In the genomic region with DNA sequence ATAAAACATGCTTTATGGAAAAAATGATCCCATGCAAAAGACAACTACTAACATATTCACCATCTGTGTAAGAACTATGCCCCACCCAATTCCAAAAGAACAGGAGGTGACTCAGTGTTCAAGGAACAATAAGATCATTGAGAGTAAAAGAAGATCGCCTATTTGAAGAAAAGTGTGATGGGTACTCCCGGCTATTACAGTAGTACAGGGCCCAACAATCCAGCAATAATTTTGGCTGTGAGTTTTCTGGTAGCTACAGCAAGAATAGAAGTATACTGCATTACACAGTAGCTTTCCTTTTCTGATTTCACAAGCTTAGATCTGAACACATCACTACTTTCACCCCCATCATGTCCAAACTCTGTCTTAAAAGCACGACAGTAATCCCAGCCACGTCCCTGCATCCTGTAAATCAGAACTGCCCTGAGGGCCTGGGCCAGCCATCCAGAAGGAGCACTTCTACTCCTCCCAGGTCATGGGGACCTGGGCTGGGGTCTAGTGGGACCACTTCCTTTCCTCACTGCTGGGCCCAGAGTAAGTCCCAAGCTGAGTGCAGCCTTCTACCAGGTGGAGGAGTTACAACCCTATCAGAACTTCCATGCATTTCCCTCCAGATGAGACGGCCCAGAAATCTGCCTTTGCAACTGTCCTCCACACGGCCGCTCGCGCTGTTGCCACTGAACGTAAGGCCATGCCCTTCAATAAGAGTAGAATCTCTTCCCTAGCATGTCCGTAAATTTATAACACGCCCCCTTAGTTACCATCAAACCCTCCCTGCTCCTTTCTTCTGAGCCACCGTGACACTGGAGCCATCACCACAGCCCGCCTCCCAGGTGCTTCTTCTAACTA, we compare ENCODE assay signal across 8 cellular contexts. TPM values are rescaled to one million over a fixed set of nuclear protein-coding genes. Genes with fewer than 3 reads are reported as not detected.
A peak's percentile ranks its signal among the peaks of the same experiment; 100 is the strongest.
DNase-seq lines count a peak whose midpoint lies in the region; ATAC-seq lines count a peak whose summit lies in the region.

No MANE protein-coding gene starts in this region.

- peak overlapping the region; percentile 76 for H3K4me3 Mint-ChIP-seq in activated naive CD4-positive, alpha-beta T cell treated with anti-CD3 and anti-CD28 coated beads for 36 hours
- peak overlapping the region; percentile 72 for H3K4me3 Mint-ChIP-seq in activated T-helper 2 cell treated with anti-CD3 and anti-CD28 coated beads, Interferon-gamma antibody, Interleukin-2, Interleukin-4, amounts not matched to agents 10 μg/mL and 5 μg/mL and 100 μg/mL, durations not matched to agents 14 hours and 24 hours and 36 hours (ENCODE audit: low read depth)

- H3K4me1 ChIP-seq in subcutaneous abdominal adipose tissue (ENCODE audit: control insufficient read depth in 5 of 5, insufficient read depth in 5 of 5, low read length in 5 of 5) = peaks cover 12 to 70% (median 56%) of the 10 kb centered on the region in 5 donors

- peak overlapping the region; percentile 97 for H3K27ac Mint-ChIP-seq in activated naive CD4-positive, alpha-beta T cell treated with anti-CD3 and anti-CD28 coated beads for 36 hours
- peak overlapping the region; percentile 97 for H3K27ac Mint-ChIP-seq in activated T-helper 2 cell treated with anti-CD3 and anti-CD28 coated beads, Interferon-gamma antibody, Interleukin-2, Interleukin-4, amounts not matched to agents 10 μg/mL and 5 μg/mL and 100 μg/mL, durations not matched to agents 14 hours and 24 hours and 36 hours

- H3K4me1 Mint-ChIP-seq in activated naive CD4-positive, alpha-beta T cell treated with anti-CD3 and anti-CD28 coated beads for 36 hours (ENCODE audit: low read depth) = peaks cover 80% of the 10 kb centered on the region
- peaks cover 76% of the 10 kb centered on the region for H3K4me1 Mint-ChIP-seq in activated T-helper 2 cell treated with anti-CD3 and anti-CD28 coated beads, Interferon-gamma antibody, Interleukin-2, Interleukin-4, amounts not matched to agents 10 μg/mL and 5 μg/mL and 100 μg/mL, durations not matched to agents 14 hours and 24 hours and 36 hours (ENCODE audit: low read depth)

- H3K9me3 Mint-ChIP-seq in activated naive CD4-positive, alpha-beta T cell treated with anti-CD3 and anti-CD28 coated beads for 36 hours = no peaks in the 10 kb centered on the region
- no peaks in the 10 kb centered on the region for H3K9me3 Mint-ChIP-seq in activated T-helper 2 cell treated with anti-CD3 and anti-CD28 coated beads, Interferon-gamma antibody, Interleukin-2, Interleukin-4, amounts not matched to agents 10 μg/mL and 5 μg/mL and 100 μg/mL, durations not matched to agents 14 hours and 24 hours and 36 hours

- peak overlapping the region in 2 of 5 donors; percentile 3 to 43 for H3K4me3 ChIP-seq in subcutaneous abdominal adipose tissue (ENCODE audit: low read depth in 1 of 5, low read length in 5 of 5)

- intact Hi-C loops in activated naive CD4-positive, alpha-beta T cell treated with anti-CD3 and anti-CD28 coated beads for 36 hours (cut with micrococcal nuclease) = loop anchor here (1.0 kb wide), 1 partner anchor 9 kb away; no protein-coding TSS in a partner anchor
- intact Hi-C loops in activated T-helper 2 cell treated with anti-CD3 and anti-CD28 coated beads, Interferon-gamma antibody, Interleukin-2, Interleukin-4, amounts not matched to agents 10 μg/mL and 5 μg/mL and 100 μg/mL, durations not matched to agents 14 hours and 24 hours and 36 hours (cut with micrococcal nuclease) = loop anchor here (5.0 kb wide), 2 partner anchors 44 to 164 kb away; no protein-coding TSS in a partner anchor
- intact Hi-C loops in left ventricle myocardium superior (cut with micrococcal nuclease) = loop anchor here (5.0 kb wide), 1 partner anchor 34 kb away; no protein-coding TSS in a partner anchor

- H3K9ac ChIP-seq in subcutaneous abdominal adipose tissue (ENCODE audit: low read length in 5 of 5) = peak overlapping the region in 3 of 5 donors; percentile 11 to 35 (median 14)

- ATAC-seq in left ventricle myocardium superior = peak; percentile 42
- no peak for ATAC-seq in GM21723 (IDR thresholded peaks at IDR 0.05; ENCODE audit: unreplicated experiment)
- ATAC-seq in HG03354 (IDR thresholded peaks at IDR 0.05; ENCODE audit: poor library complexity, severe bottlenecking, unreplicated experiment) = no peak

- H3K9me3 ChIP-seq in subcutaneous abdominal adipose tissue (ENCODE audit: control insufficient read depth in 5 of 5, low read length in 5 of 5) = no peaks in the 10 kb centered on the region

- no peaks in the 10 kb centered on the region for H3K27me3 Mint-ChIP-seq in activated naive CD4-positive, alpha-beta T cell treated with anti-CD3 and anti-CD28 coated beads for 36 hours (ENCODE audit: low read depth)
- H3K27me3 Mint-ChIP-seq in activated T-helper 2 cell treated with anti-CD3 and anti-CD28 coated beads, Interferon-gamma antibody, Interleukin-2, Interleukin-4, amounts not matched to agents 10 μg/mL and 5 μg/mL and 100 μg/mL, durations not matched to agents 14 hours and 24 hours and 36 hours (ENCODE audit: low read depth) = no peaks in the 10 kb centered on the region

- DNase-seq in activated naive CD4-positive, alpha-beta T cell treated with anti-CD3 and anti-CD28 coated beads for 36 hours = peak; percentile 46
- DNase-seq in activated naive CD4-positive, alpha-beta T cell treated with Interleukin-2 at 50 U/mL for 16 hours = no peak
- no peak for DNase-seq in activated T-helper 2 cell treated with anti-CD3 and anti-CD28 coated beads, Interferon-gamma antibody, Interleukin-2, Interleukin-4, amounts not matched to agents 10 μg/mL and 5 μg/mL and 100 μg/mL, durations not matched to agents 14 hours and 24 hours and 36 hours (ENCODE audit: low spot score)
- DNase-seq in left ventricle myocardium superior (no peak), NCI-H345 (lab: John Stamatoyannopoulos, UW) (no peak)

- peaks cover 0 to 5% (median 3%) of the 10 kb centered on the region in 5 donors for H3K36me3 ChIP-seq in subcutaneous abdominal adipose tissue (ENCODE audit: control insufficient read depth in 5 of 5, insufficient read depth in 5 of 5, low read length in 5 of 5)

- CTCF ChIA-PET in activated naive CD4-positive, alpha-beta T cell treated with anti-CD3 and anti-CD28 coated beads for 36 hours (lab: Charles Lee) = interaction anchor here (0.7 to 2.7 kb wide), 3 partner anchors 11 to 155 kb away, joined by 4 to 9 read pairs (median 4); no protein-coding TSS in a partner anchor

- peaks cover 2% of the 10 kb centered on the region for H3K36me3 Mint-ChIP-seq in activated naive CD4-positive, alpha-beta T cell treated with anti-CD3 and anti-CD28 coated beads for 36 hours (ENCODE audit: low read depth)
- peaks cover 15% of the 10 kb centered on the region for H3K36me3 Mint-ChIP-seq in activated T-helper 2 cell treated with anti-CD3 and anti-CD28 coated beads, Interferon-gamma antibody, Interleukin-2, Interleukin-4, amounts not matched to agents 10 μg/mL and 5 μg/mL and 100 μg/mL, durations not matched to agents 14 hours and 24 hours and 36 hours (ENCODE audit: low read depth)

- no peaks in the 10 kb centered on the region for H3K27me3 ChIP-seq in subcutaneous abdominal adipose tissue (ENCODE audit: control insufficient read depth in 5 of 5, insufficient read depth in 4 of 5, low read length in 5 of 5)

- peak overlapping the region; percentile 93 for H3K27ac ChIP-seq in subcutaneous abdominal adipose tissue (ENCODE audit: low read depth, low read length)

RNA-seq across cellular contexts. Expression of gene ESYT2, which starts 7.9 kb away (rescaled TPM):
- 10 to 100 TPM; 41.7 to 44.3 TPM for total RNA-seq in activated naive CD4-positive, alpha-beta T cell treated with anti-CD3 and anti-CD28 coated beads for 36 hours
- 62.4 and 64.2 TPM in 2 replicates for total RNA-seq in activated T-helper 2 cell treated with anti-CD3 and anti-CD28 coated beads, Interferon-gamma antibody, Interleukin-2, Interleukin-4, amounts not matched to agents 10 μg/mL and 5 μg/mL and 100 μg/mL, durations not matched to agents 14 hours and 24 hours and 36 hours
- total RNA-seq in left ventricle myocardium superior = 44.3 TPM

RNA-seq across cellular contexts. Expression of gene DYNC2I1, which starts 35.0 kb away (rescaled TPM):
- total RNA-seq in activated naive CD4-positive, alpha-beta T cell treated with anti-CD3 and anti-CD28 coated beads for 36 hours = 1 to 10 TPM; 8.0 to 8.5 TPM
- 13.6 and 14.9 TPM in 2 replicates for total RNA-seq in activated T-helper 2 cell treated with anti-CD3 and anti-CD28 coated beads, Interferon-gamma antibody, Interleukin-2, Interleukin-4, amounts not matched to agents 10 μg/mL and 5 μg/mL and 100 μg/mL, durations not matched to agents 14 hours and 24 hours and 36 hours
- 32.3 TPM for total RNA-seq in left ventricle myocardium superior
